In genomic region chr1:7681401-7681800, GRCh38 we compare ENCODE assay signal across 17 cellular contexts.
DNase-seq lines count a peak whose midpoint lies in the region; ATAC-seq, FAIRE-seq and TF ChIP-seq lines count a peak whose summit lies in the region.
"Had no signal": no experiment of that assay in that cellular context is flagged by ENCODE, and none has a peak within 500 bp of the region (broad histone marks: within the 10 kb centered on the region; RNA-seq: fewer than 3 reads in every experiment).

No MANE protein-coding gene starts in this region.

- intact Hi-C loops in uterus (cut with DNase I; ENCODE audit: low total_unique reads) = no loop called here

- TF ChIP-seq EP300 in A549 (IDR thresholded peaks at IDR 0.05) = no peak

- TF ChIP-seq CTCF in A549 (IDR thresholded peaks at IDR 0.05) (no peak), WERI-Rb-1 (IDR thresholded peaks at IDR 0.05; ENCODE audit: low read depth, low read length) (no peak), uterus (IDR thresholded peaks at IDR 0.05) (no peak)

- 90% methylated on average over 3 of the region's 6 CpGs for WGBS in A549 (ENCODE audit: missing lambda C conversion rate)

- peak overlapping the region; percentile 55 to 66 (median 60) for H3K4me3 Mint-ChIP-seq in CD4-positive, CD25-positive, alpha-beta regulatory T cell
- peak overlapping the region in 8 of 10 donors; percentile 24 to 78 (median 74) for H3K4me3 Mint-ChIP-seq in naive thymus-derived CD8-positive, alpha-beta T cell

- H3K27ac ChIP-seq in A549 = no peak overlapping the region
- H3K27ac ChIP-seq in CD4-positive, CD25-positive, alpha-beta regulatory T cell (ENCODE audit: insufficient read depth, low read length, poor library complexity, severe bottlenecking) = no peak overlapping the region
- H3K27ac ChIP-seq in WERI-Rb-1 = peak overlapping the region; percentile 99
- no peak overlapping the region for H3K27ac ChIP-seq in uterus
- H3K27ac ChIP-seq: HL-60, lower lobe of right lung, upper lobe of right lung had no signal

- H3K4me1 Mint-ChIP-seq in CD4-positive, CD25-positive, alpha-beta regulatory T cell = no peaks in the 10 kb centered on the region
- no peaks in the 10 kb centered on the region for H3K4me1 Mint-ChIP-seq in naive thymus-derived CD8-positive, alpha-beta T cell

- FAIRE-seq in A549 (lab: Jason Lieb, UNC) = no peak
- FAIRE-seq: endothelial cell of umbilical vein, frontal cortex, GM12878 had no signal

- no peaks in the 10 kb centered on the region for H3K9me3 Mint-ChIP-seq in CD4-positive, CD25-positive, alpha-beta regulatory T cell
- H3K9me3 Mint-ChIP-seq in naive thymus-derived CD8-positive, alpha-beta T cell = no peaks in the 10 kb centered on the region
- H3K9me3 Mint-ChIP-seq: HFFc6 had no signal

- no peaks in the 10 kb centered on the region for H3K36me3 ChIP-seq in CD4-positive, CD25-positive, alpha-beta regulatory T cell (ENCODE audit: control insufficient read depth, insufficient read depth, low read length)
- H3K36me3 ChIP-seq in WERI-Rb-1 (no peaks in the 10 kb centered on the region), uterus (no peaks in the 10 kb centered on the region)
- H3K36me3 ChIP-seq: lower lobe of right lung, upper lobe of right lung had no signal

- no peaks in the 10 kb centered on the region for H3K27me3 ChIP-seq in CD4-positive, CD25-positive, alpha-beta regulatory T cell (ENCODE audit: control insufficient read depth, insufficient read depth, low read length)
- no peaks in the 10 kb centered on the region for H3K27me3 ChIP-seq in WERI-Rb-1 (ENCODE audit: insufficient read depth, low read depth, severe bottlenecking)
- H3K27me3 ChIP-seq in uterus = no peaks in the 10 kb centered on the region
- H3K27me3 ChIP-seq: upper lobe of right lung had no signal

- H3K4me3 ChIP-seq in A549 (no peak overlapping the region; the same call in 2 of the 3 replicates), WERI-Rb-1 (ENCODE audit: low read depth, low read length) (peak overlapping the region; percentile 11), uterus (no peak overlapping the region)
- H3K4me3 ChIP-seq in CD4-positive, CD25-positive, alpha-beta regulatory T cell (ENCODE audit: low read depth, low read length) = no peak overlapping the region
- H3K4me3 ChIP-seq: GM12878 had no signal

- H3K4me1 ChIP-seq in A549 (no peaks in the 10 kb centered on the region), uterus (no peaks in the 10 kb centered on the region)
- peaks cover 16% of the 10 kb centered on the region for H3K4me1 ChIP-seq in CD4-positive, CD25-positive, alpha-beta regulatory T cell (ENCODE audit: control insufficient read depth, insufficient read depth, low read length, poor library complexity, severe bottlenecking)

- no peak for TF ChIP-seq RAD21 in A549 (conservative IDR thresholded peaks at IDR 0.05 in 1 of 2, IDR thresholded peaks at IDR 0.05 in 1 of 2)

- H3K4me2 ChIP-seq in A549 = peak overlapping the region; percentile 93

- POLR2A ChIA-PET in A549 (lab: Yijun Ruan, JAX) = interaction anchor here (0.8 to 1.6 kb wide), 2 partner anchors 23 to 71 kb away, joined by 3 to 5 read pairs; no protein-coding TSS in a partner anchor
- POLR2A ChIA-PET in naive thymus-derived CD8-positive, alpha-beta T cell (lab: Charles Lee) = interaction anchor here (1.4 kb wide), 1 partner anchor 91 kb away, joined by 5 read pairs; no protein-coding TSS in a partner anchor

- H3K36me3 Mint-ChIP-seq in CD4-positive, CD25-positive, alpha-beta regulatory T cell = no peaks in the 10 kb centered on the region
- no peaks in the 10 kb centered on the region for H3K36me3 Mint-ChIP-seq in naive thymus-derived CD8-positive, alpha-beta T cell

- H3K9me3 ChIP-seq in A549 (no peaks in the 10 kb centered on the region), WERI-Rb-1 (ENCODE audit: severe bottlenecking) (no peaks in the 10 kb centered on the region), uterus (no peaks in the 10 kb centered on the region)
- no peaks in the 10 kb centered on the region for H3K9me3 ChIP-seq in CD4-positive, CD25-positive, alpha-beta regulatory T cell (ENCODE audit: control insufficient read depth in 2 of 2, low read length in 2 of 2)
- H3K9me3 ChIP-seq: lower lobe of right lung, upper lobe of right lung had no signal

- no peak for ATAC-seq in A549
- ATAC-seq in CD4-positive, CD25-positive, alpha-beta regulatory T cell (ENCODE audit: low read depth in 2 of 2) = no peak
- ATAC-seq in naive thymus-derived CD8-positive, alpha-beta T cell = no peak
- ATAC-seq: GM12878 had no signal

- H3K27ac Mint-ChIP-seq in CD4-positive, CD25-positive, alpha-beta regulatory T cell = no peak overlapping the region
- no peak overlapping the region for H3K27ac Mint-ChIP-seq in naive thymus-derived CD8-positive, alpha-beta T cell
- H3K27ac Mint-ChIP-seq: HFFc6 had no signal

- CTCF ChIA-PET in A549 (lab: Yijun Ruan, JAX) = interaction anchor here (1.5 to 10.4 kb wide), 3 partner anchors 13 to 71 kb away, joined by 3 to 124 read pairs (median 71); no protein-coding TSS in a partner anchor

- H3K27me3 Mint-ChIP-seq in CD4-positive, CD25-positive, alpha-beta regulatory T cell = peaks cover 11% of the 10 kb centered on the region
- peaks cover 0 to 12% (median 0%) of the 10 kb centered on the region in 5 donors for H3K27me3 Mint-ChIP-seq in naive thymus-derived CD8-positive, alpha-beta T cell

- no peak for DNase-seq in A549 (ENCODE audit: low read depth in 1 of 2, low spot score in 1 of 2)
- DNase-seq in CD4-positive, CD25-positive, alpha-beta regulatory T cell = no peak
- DNase-seq in WERI-Rb-1 = no peak
- DNase-seq in naive thymus-derived CD8-positive, alpha-beta T cell = no peak
- DNase-seq in DMS79 (lab: John Stamatoyannopoulos, UW) = no peak
- DNase-seq in HPDE6-E6E7 (ENCODE audit: extremely low spot score) = no peak
- no peak for DNase-seq in amniotic stem cell (lab: John Stamatoyannopoulos, UW)
- no peak for DNase-seq in uterus
- DNase-seq: HFFc6, lower lobe of right lung, NCI-H1694, RPMI8226, upper lobe of right lung had no signal

- TF ChIP-seq POLR2A in A549 (IDR thresholded peaks at IDR 0.05; ENCODE audit: low read length) (no peak), uterus (IDR thresholded peaks at IDR 0.05) (no peak)

TF ChIP-seq in A549, 52 proteins besides CTCF, POLR2A, EP300 and RAD21:
- no peak for TF ChIP-seq HES2 (IDR thresholded peaks at IDR 0.05)
